ENCODE assay signal across 1 cellular context in the genomic region with DNA sequence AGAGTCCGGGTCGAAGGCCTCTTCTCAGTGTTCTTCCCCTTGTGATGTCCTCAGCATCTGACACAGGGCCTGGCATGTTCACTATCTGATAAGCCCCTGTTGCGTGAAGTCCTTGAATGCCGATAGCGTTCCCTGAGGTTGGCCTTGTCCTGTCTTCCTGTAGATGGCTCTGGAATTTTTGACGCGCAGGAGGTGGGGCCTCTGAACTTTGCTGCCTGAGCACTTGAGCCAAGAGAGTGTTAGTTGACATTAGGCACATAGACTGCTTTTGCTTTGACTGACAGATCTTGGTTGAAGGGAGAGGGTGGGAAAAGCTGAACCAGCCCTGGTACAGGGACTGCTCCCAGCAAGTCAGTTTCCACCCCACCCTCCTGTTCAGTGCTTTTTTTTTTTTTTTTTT.
TF ChIP-seq lines count a peak whose summit lies in the region.

No MANE protein-coding gene starts in this region.

TF ChIP-seq in HepG2, 621 proteins besides CTCF, POLR2A, EP300 and RAD21:
- TF ChIP-seq HOXA3 (CRISPR knock-in tag; IDR thresholded peaks at IDR 0.05), result 0 out of 2 replicates have a peak, but pooled peaks have one; percentile 19
- 0 out of 2 replicates have a peak, but pooled peaks have one; percentile 14 for TF ChIP-seq MED1 (CRISPR knock-in tag; IDR thresholded peaks at IDR 0.05)
- TF ChIP-seq MEIS2 (CRISPR knock-in tag; IDR thresholded peaks at IDR 0.05), result 0 out of 2 replicates have a peak, but pooled peaks have one; percentile 35
- TF ChIP-seq BHLHE40 (IDR thresholded peaks at IDR 0.05; ENCODE audit: low read length), result no peak
- TF ChIP-seq KLF13 (CRISPR knock-in tag; IDR thresholded peaks at IDR 0.05), result no peak
- TF ChIP-seq STAG1 (CRISPR knock-in tag; IDR thresholded peaks at IDR 0.05), result 0 out of 2 replicates have a peak, but pooled peaks have one; percentile 8
- peak; percentile 63 for TF ChIP-seq TEAD3 (CRISPR knock-in tag; optimal IDR thresholded peaks at IDR 0.05; ENCODE audit: borderline replicate concordance)
- TF ChIP-seq, protein P1, sequence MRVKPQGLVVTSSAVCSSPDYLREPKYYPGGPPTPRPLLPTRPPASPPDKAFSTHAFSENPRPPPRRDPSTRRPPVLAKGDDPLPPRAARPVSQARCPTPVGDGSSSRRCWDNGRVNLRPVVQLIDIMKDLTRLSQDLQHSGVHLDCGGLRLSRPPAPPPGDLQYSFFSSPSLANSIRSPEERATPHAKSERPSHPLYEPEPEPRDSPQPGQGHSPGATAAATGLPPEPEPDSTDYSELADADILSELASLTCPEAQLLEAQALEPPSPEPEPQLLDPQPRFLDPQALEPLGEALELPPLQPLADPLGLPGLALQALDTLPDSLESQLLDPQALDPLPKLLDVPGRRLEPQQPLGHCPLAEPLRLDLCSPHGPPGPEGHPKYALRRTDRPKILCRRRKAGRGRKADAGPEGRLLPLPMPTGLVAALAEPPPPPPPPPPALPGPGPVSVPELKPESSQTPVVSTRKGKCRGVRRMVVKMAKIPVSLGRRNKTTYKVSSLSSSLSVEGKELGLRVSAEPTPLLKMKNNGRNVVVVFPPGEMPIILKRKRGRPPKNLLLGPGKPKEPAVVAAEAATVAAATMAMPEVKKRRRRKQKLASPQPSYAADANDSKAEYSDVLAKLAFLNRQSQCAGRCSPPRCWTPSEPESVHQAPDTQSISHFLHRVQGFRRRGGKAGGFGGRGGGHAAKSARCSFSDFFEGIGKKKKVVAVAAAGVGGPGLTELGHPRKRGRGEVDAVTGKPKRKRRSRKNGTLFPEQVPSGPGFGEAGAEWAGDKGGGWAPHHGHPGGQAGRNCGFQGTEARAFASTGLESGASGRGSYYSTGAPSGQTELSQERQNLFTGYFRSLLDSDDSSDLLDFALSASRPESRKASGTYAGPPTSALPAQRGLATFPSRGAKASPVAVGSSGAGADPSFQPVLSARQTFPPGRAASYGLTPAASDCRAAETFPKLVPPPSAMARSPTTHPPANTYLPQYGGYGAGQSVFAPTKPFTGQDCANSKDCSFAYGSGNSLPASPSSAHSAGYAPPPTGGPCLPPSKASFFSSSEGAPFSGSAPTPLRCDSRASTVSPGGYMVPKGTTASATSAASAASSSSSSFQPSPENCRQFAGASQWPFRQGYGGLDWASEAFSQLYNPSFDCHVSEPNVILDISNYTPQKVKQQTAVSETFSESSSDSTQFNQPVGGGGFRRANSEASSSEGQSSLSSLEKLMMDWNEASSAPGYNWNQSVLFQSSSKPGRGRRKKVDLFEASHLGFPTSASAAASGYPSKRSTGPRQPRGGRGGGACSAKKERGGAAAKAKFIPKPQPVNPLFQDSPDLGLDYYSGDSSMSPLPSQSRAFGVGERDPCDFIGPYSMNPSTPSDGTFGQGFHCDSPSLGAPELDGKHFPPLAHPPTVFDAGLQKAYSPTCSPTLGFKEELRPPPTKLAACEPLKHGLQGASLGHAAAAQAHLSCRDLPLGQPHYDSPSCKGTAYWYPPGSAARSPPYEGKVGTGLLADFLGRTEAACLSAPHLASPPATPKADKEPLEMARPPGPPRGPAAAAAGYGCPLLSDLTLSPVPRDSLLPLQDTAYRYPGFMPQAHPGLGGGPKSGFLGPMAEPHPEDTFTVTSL (CRISPR knock-in tag; IDR thresholded peaks at IDR 0.05; ENCODE audit: borderline replicate concordance), result 0 out of 2 replicates have a peak, but pooled peaks have one; percentile 38
- TF ChIP-seq ZSCAN25 (CRISPR knock-in tag; IDR thresholded peaks at IDR 0.05), result no peak
- TF ChIP-seq, protein P2, sequence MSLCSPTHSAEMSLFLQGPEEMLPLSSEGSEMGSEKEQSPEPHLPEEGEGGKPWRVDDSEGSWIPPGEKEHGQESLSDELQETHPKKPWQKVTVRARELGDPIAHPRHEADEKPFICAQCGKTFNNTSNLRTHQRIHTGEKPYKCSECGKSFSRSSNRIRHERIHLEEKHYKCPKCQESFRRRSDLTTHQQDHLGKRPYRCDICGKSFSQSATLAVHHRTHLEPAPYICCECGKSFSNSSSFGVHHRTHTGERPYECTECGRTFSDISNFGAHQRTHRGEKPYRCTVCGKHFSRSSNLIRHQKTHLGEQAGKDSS (CRISPR knock-in tag; IDR thresholded peaks at IDR 0.05; ENCODE audit: borderline replicate concordance, low read depth), result 0 out of 2 replicates have a peak, but pooled peaks have one; percentile 31
- no peak for TF ChIP-seq ZFP1 (CRISPR knock-in tag; IDR thresholded peaks at IDR 0.05)
- 0 out of 2 replicates have a peak, but pooled peaks have one; percentile 31 for TF ChIP-seq ZNF501 (CRISPR knock-in tag; IDR thresholded peaks at IDR 0.05)
- 0 out of 2 replicates have a peak, but pooled peaks have one; percentile 36 for TF ChIP-seq HDAC1 (CRISPR knock-in tag; IDR thresholded peaks at IDR 0.05)
- peak; percentile 41; the same call in 1 of the 2 replicates for TF ChIP-seq SAP130 (CRISPR knock-in tag; IDR thresholded peaks at IDR 0.05; ENCODE audit: low read depth)
- 0 out of 2 replicates have a peak, but pooled peaks have one; percentile 44 for TF ChIP-seq SALL1 (CRISPR knock-in tag; IDR thresholded peaks at IDR 0.05)
- peak; percentile 49; the same call in 1 of the 2 replicates for TF ChIP-seq PBX2 (CRISPR knock-in tag; IDR thresholded peaks at IDR 0.05)
- no peak for TF ChIP-seq NCOA5 (CRISPR knock-in tag; IDR thresholded peaks at IDR 0.05)
- peak; percentile 61; the same call in 1 of the 2 replicates for TF ChIP-seq MEIS1 (CRISPR knock-in tag; IDR thresholded peaks at IDR 0.05; ENCODE audit: borderline replicate concordance)
